In the genomic region with DNA sequence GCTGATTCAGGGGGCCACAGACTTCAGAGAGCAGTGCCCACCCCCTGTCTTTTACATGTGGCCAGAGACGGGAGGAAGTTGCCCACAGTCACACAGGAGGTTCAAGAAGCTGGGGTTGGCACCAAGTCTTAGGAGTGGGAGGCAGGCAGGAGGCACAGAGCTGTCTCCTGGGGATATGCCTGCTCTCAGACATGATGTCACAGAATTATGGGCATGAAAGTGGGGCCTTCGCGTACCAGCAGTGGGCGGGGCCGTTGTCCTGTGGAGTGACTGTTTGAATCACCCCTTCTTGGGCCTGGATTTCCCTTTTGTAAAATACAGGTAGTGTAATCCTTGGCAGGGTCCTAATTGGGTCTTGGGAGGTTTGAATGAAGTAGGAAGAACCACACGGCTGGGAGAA, we compare ENCODE assay signal across 9 cellular contexts.
DNase-seq lines count a peak whose midpoint lies in the region; ATAC-seq and TF ChIP-seq lines count a peak whose summit lies in the region.
"Had no signal": no experiment of that assay in that cellular context is flagged by ENCODE, and none has a peak within 500 bp of the region (broad histone marks: within the 10 kb centered on the region; RNA-seq: fewer than 3 reads in every experiment).

No MANE protein-coding gene starts in this region.

- H3K4me3 ChIP-seq in RWPE2 (ENCODE audit: severe bottlenecking) (no peak overlapping the region), right atrium auricular region (no peak overlapping the region), upper lobe of left lung (no peak overlapping the region)

- DNase-seq in RWPE2 (ENCODE audit: low spot score) (no peak), right atrium auricular region (ENCODE audit: low spot score) (no peak), upper lobe of left lung (no peak), NAMALWA (ENCODE audit: low spot score) (no peak), SIG-M5 (lab: John Stamatoyannopoulos, UW) (no peak)

- WGBS in upper lobe of left lung, 2 donors = 36 to 47% methylated on average over 5 to 6 of the region's 6 CpGs

- H3K4me1 ChIP-seq in RWPE2 (ENCODE audit: insufficient read depth, poor library complexity, severe bottlenecking) (peaks cover 51% of the 10 kb centered on the region), right atrium auricular region (peaks cover 0 to 95% of the 10 kb centered on the region in 2 donors), upper lobe of left lung (peaks cover 69 to 94% (median 76%) of the 10 kb centered on the region in 4 donors)

- peak overlapping the region; percentile 71 for H3K27ac ChIP-seq in RWPE2 (ENCODE audit: poor library complexity, severe bottlenecking)
- H3K27ac ChIP-seq in right atrium auricular region = peak overlapping the region; percentile 74 to 89
- H3K27ac ChIP-seq in upper lobe of left lung = peak overlapping the region; percentile 83 to 92 (median 88)

- TF ChIP-seq CTCF in RWPE2 (IDR thresholded peaks at IDR 0.05; ENCODE audit: poor library complexity, severe bottlenecking) (no peak), right atrium auricular region (IDR thresholded peaks at IDR 0.05) (no peak), upper lobe of left lung (IDR thresholded peaks at IDR 0.05) (no peak)

- no peak for TF ChIP-seq POLR2A in upper lobe of left lung (IDR thresholded peaks at IDR 0.05)

- ATAC-seq in GM18520 (IDR thresholded peaks at IDR 0.05; ENCODE audit: unreplicated experiment) = peak; percentile 23
- ATAC-seq in HG02623 (IDR thresholded peaks at IDR 0.05; ENCODE audit: unreplicated experiment) = peak; percentile 14
- ATAC-seq in RWPE2 (ENCODE audit: low read depth) = no peak
- peak in 1 of 2 donors; percentile 15 for ATAC-seq in upper lobe of left lung (ENCODE audit: low FRiP score in 2 of 2)
- ATAC-seq in GM18519 (IDR thresholded peaks at IDR 0.05; ENCODE audit: low FRiP score, unreplicated experiment) = no peak
- ATAC-seq: Panc1 had no signal

- TF ChIP-seq EP300 in upper lobe of left lung (IDR thresholded peaks at IDR 0.05) = no peak

- H3K27me3 ChIP-seq in RWPE2 (ENCODE audit: insufficient read depth, poor library complexity, severe bottlenecking) (no peaks in the 10 kb centered on the region), right atrium auricular region (no peaks in the 10 kb centered on the region), upper lobe of left lung (no peaks in the 10 kb centered on the region)

- H3K9me3 ChIP-seq in RWPE2 (ENCODE audit: severe bottlenecking) (no peaks in the 10 kb centered on the region), right atrium auricular region (no peaks in the 10 kb centered on the region), upper lobe of left lung (no peaks in the 10 kb centered on the region)

- H3K36me3 ChIP-seq in RWPE2 (ENCODE audit: low read depth) (no peaks in the 10 kb centered on the region), right atrium auricular region (no peaks in the 10 kb centered on the region), upper lobe of left lung (peaks cover 0 to 13% (median 9%) of the 10 kb centered on the region in 4 donors)

Comparison
In these comparisons a context has a peak if more than half of its experiments do, and no peak if none do; other contexts are left out.
1. ATAC-seq: peak in GM18520 (single experiment) and HG02623 (single experiment); none in RWPE2 (single experiment) and GM18519 (single experiment).
2. Peak in every context shown above with its lines, with median percentiles within 50 percentile points of each other: H3K27ac ChIP-seq.